ENCODE assay signal across 8 cellular contexts in genomic region chr6:17962436-17963031, GRCh38. TPM values are rescaled to one million over a fixed set of nuclear protein-coding genes. Genes with fewer than 3 reads are reported as not detected.
DNase-seq lines count a peak whose midpoint lies in the region; ATAC-seq and TF ChIP-seq lines count a peak whose summit lies in the region.

No MANE protein-coding gene starts in this region.

- no peak overlapping the region for H3K27ac Mint-ChIP-seq in endothelial cell (ENCODE audit: unreplicated experiment)

- H3K4me1 Mint-ChIP-seq in endothelial cell (ENCODE audit: unreplicated experiment): peaks cover 30% of the 10 kb centered on the region

- H3K27me3 ChIP-seq in BLaER1 treated with 17β-estradiol and CSF1 and Interleukin-3, amounts not matched to agents 10 nM and 100 nM: no peaks in the 10 kb centered on the region

- peaks cover 0 to 10% (median 0%) of the 10 kb centered on the region in 11 experiments; a peak in 7 of 22 replicates for H3K9me3 ChIP-seq in BLaER1 treated with 17β-estradiol and CSF1 and Interleukin-3, amounts not matched to agents 10 nM and 100 nM (replicated peaks in 1 of 11)
- no peaks in the 10 kb centered on the region for H3K9me3 ChIP-seq in mucosa of descending colon

- peaks cover 0 to 19% (median 0%) of the 10 kb centered on the region in 11 experiments; a peak in 6 of 22 replicates for H3K36me3 ChIP-seq in BLaER1 treated with 17β-estradiol and CSF1 and Interleukin-3, amounts not matched to agents 10 nM and 100 nM
- no peaks in the 10 kb centered on the region for H3K36me3 ChIP-seq in mucosa of descending colon (ENCODE audit: low read depth)

- peaks cover 15 to 39% (median 31%) of the 10 kb centered on the region in 10 experiments for H3K4me1 ChIP-seq in BLaER1 treated with 17β-estradiol and CSF1 and Interleukin-3, amounts not matched to agents 10 nM and 100 nM
- H3K4me1 ChIP-seq in mucosa of descending colon (ENCODE audit: low read depth): no peaks in the 10 kb centered on the region

- H3K9me3 Mint-ChIP-seq in endothelial cell (ENCODE audit: unreplicated experiment): no peaks in the 10 kb centered on the region

- DNase-seq in NCI-H524 treated with DMSO at 0.1 percent for 48 hours (lab: John Stamatoyannopoulos, UW): peak; percentile 89
- no peak for DNase-seq in endothelial cell (ENCODE audit: low spot score)
- peak; percentile 31 to 72 (median 43) for DNase-seq in mucosa of descending colon
- no peak for DNase-seq in HEK293T (ENCODE audit: extremely low spot score)
- no peak for DNase-seq in activated CD8-positive, alpha-beta memory T cell treated with anti-CD3 and anti-CD28 coated beads for 24 hours

- H3K4me2 ChIP-seq in BLaER1 treated with 17β-estradiol and CSF1 and Interleukin-3, amounts not matched to agents 10 nM and 100 nM: peak overlapping the region; percentile 10 to 62 (median 38); a peak in 19 of 22 replicates

- peak overlapping the region; percentile 49 for H3K4me3 Mint-ChIP-seq in endothelial cell (ENCODE audit: unreplicated experiment)

- H3K4me3 ChIP-seq in BLaER1 treated with 17β-estradiol and CSF1 and Interleukin-3, amounts not matched to agents 10 nM and 100 nM: no peak overlapping the region
- H3K4me3 ChIP-seq in mucosa of descending colon: no peak overlapping the region

- peak; percentile 81 for ATAC-seq in mucosa of descending colon
- ATAC-seq in HG03521 (IDR thresholded peaks at IDR 0.05; ENCODE audit: unreplicated experiment): no peak
- ATAC-seq in GM18502 (IDR thresholded peaks at IDR 0.05; ENCODE audit: poor library complexity, unreplicated experiment): no peak

- H4K20me1 ChIP-seq in BLaER1 treated with 17β-estradiol and CSF1 and Interleukin-3, amounts not matched to agents 10 nM and 100 nM: peaks cover 0 to 60% (median 16%) of the 10 kb centered on the region in 11 experiments; a peak in 13 of 22 replicates

- TF ChIP-seq CTCF in endothelial cell (IDR thresholded peaks at IDR 0.05; ENCODE audit: unreplicated experiment) (no peak), mucosa of descending colon (IDR thresholded peaks at IDR 0.05) (no peak)

- peaks cover 2% of the 10 kb centered on the region for H3K27me3 Mint-ChIP-seq in endothelial cell (ENCODE audit: unreplicated experiment)

- intact Hi-C loops in mucosa of descending colon (cut with DNase I, micrococcal nuclease): no loop called here

- CTCF ChIA-PET in HEK293T (lab: Yijun Ruan, JAX): no interaction called here

- H3K36me3 Mint-ChIP-seq in endothelial cell (ENCODE audit: low read depth, unreplicated experiment): peaks cover 17% of the 10 kb centered on the region

- no peak overlapping the region for H3K9ac ChIP-seq in BLaER1 treated with 17β-estradiol and CSF1 and Interleukin-3, amounts not matched to agents 10 nM and 100 nM

- POLR2A ChIA-PET in HEK293T (lab: Yijun Ruan, JAX): interaction anchor here (0.6 kb wide), 1 partner anchor 14 kb away, joined by 3 read pairs; no protein-coding TSS in a partner anchor

- peak overlapping the region in 1 of 11 experiments; percentile 18; a peak in 1 of 22 replicates for H3K27ac ChIP-seq in BLaER1 treated with 17β-estradiol and CSF1 and Interleukin-3, amounts not matched to agents 10 nM and 100 nM

TF ChIP-seq in HEK293T, 16 proteins besides CTCF, POLR2A, EP300 and RAD21:
- no peak for TF ChIP-seq ARNT (IDR thresholded peaks at IDR 0.05)
- TF ChIP-seq PKNOX1 (IDR thresholded peaks at IDR 0.05): no peak
- no peak for TF ChIP-seq LEF1 (IDR thresholded peaks at IDR 0.05; ENCODE audit: borderline replicate concordance)
- no peak for TF ChIP-seq NFRKB (IDR thresholded peaks at IDR 0.05)
- no peak for TF ChIP-seq FOXK2 (IDR thresholded peaks at IDR 0.05)
- no peak for TF ChIP-seq FOXA1 (IDR thresholded peaks at IDR 0.05)

RNA-seq across cellular contexts. Expression of gene KIF13A, which starts 24.9 kb away (rescaled TPM):
- 139 TPM for total RNA-seq in endothelial cell (ENCODE audit: unreplicated experiment)
- total RNA-seq in mucosa of descending colon: 10 to 100 TPM; 45.6 to 85.9 (median 46.9) TPM

Comparison
In these comparisons a context has a peak if more than half of its experiments do, and no peak if none do; other contexts are left out.
1. DNase-seq: peak in NCI-H524 treated with DMSO at 0.1 percent for 48 hours (single experiment) and mucosa of descending colon (3 of 3); none in endothelial cell (single experiment), HEK293T (single experiment) and activated CD8-positive, alpha-beta memory T cell treated with anti-CD3 and anti-CD28 coated beads for 24 hours (single experiment).